In the genomic region with DNA sequence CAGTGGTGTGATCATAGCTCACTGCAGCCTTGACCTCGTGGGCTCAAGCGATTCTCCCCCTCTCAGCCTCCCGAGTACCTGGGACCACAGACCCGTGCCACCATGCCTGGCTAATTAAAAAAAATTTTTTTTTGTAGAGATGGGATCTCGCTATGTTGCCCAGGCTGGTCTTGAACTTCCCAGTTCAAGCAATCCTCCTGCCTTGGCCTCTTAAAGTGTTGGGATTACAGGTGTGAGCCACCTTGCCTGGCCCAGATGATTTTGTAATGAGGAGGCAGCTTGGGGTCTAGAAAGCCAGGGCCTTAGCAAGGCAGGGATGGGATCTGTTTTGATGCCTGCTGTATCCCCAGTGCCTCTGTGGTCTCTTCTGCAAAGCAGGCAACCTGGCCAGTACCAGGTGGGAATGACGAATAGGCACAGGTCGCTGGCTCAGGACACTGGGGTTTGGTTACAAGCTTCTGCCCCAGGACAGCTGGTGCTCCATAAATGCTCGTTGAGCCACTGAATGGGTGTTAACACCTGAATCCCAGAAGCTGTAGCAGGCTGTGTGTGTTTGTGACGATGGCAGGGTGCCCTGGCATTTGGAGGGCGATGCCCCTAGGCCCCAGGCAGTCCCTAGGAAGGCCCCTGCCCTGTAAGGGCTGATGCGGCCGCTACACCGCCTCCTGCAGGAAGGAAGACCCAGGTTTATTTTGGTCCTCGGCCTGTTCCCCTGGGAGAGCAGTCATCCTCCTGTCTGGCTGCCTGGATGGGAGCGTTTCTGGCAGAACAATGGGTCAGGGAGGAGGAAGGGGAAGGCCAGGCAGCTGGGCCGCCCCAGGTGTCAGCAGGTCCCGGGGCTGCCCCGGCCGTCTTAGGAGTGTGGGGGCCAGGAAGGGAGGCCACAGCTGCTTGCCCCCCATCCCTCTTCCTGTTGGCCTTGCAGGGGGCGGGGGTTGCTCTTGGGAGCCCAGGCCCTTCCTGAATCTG, we compare ENCODE assay signal across 12 cellular contexts. TPM values are rescaled to one million over a fixed set of nuclear protein-coding genes. Genes with fewer than 3 reads are reported as not detected.
A peak's percentile ranks its signal among the peaks of the same experiment; 100 is the strongest.
DNase-seq lines count a peak whose midpoint lies in the region; ATAC-seq and TF ChIP-seq lines count a peak whose summit lies in the region.
"Had no signal": no experiment of that assay in that cellular context is flagged by ENCODE, and none has a peak within 500 bp of the region (broad histone marks: within the 10 kb centered on the region; RNA-seq: fewer than 3 reads in every experiment).

No MANE protein-coding gene starts in this region.

- no peaks in the 10 kb centered on the region for H3K27me3 Mint-ChIP-seq in activated B cell treated with CpG ODN at 0.5 μM for 24 hours
- H3K27me3 Mint-ChIP-seq: activated CD4-positive, alpha-beta T cell treated with anti-CD3 and anti-CD28 coated beads, Interleukin-2, amount 10 ng/mL, durations not matched to agents 7 days and 5 days had no signal

- peaks cover 26% of the 10 kb centered on the region for H3K36me3 Mint-ChIP-seq in activated B cell treated with CpG ODN at 0.5 μM for 24 hours (ENCODE audit: low read depth)

- intact Hi-C loops in activated B cell treated with CpG ODN at 0.5 μM for 24 hours (cut with micrococcal nuclease) (no loop called here), cardiac septum (cut with DNase I) (no loop called here)

- CTCF ChIA-PET in GM10248 (lab: Yijun Ruan, JAX) = interaction anchor here (0.9 to 2.2 kb wide), 6 partner anchors 11 to 72 kb away, joined by 3 to 19 read pairs (median 4); no protein-coding TSS in a partner anchor
- CTCF ChIA-PET in activated B cell treated with CpG ODN at 0.5 μM for 24 hours (lab: Charles Lee) = interaction anchor here (1.7 kb wide), 1 partner anchor 11 kb away, joined by 8 read pairs; no protein-coding TSS in a partner anchor

- peak; percentile 38 for DNase-seq in GM10248 (ENCODE audit: extremely low spot score)
- DNase-seq in activated B cell treated with CpG ODN at 0.5 μM for 24 hours = no peak
- DNase-seq in cardiac septum (ENCODE audit: low spot score) = peak; percentile 87
- DNase-seq in pulmonary artery endothelial cell (ENCODE audit: low read depth, low spot score) = peak; percentile 82
- no peak for DNase-seq in SIG-M5 (lab: John Stamatoyannopoulos, UW)
- DNase-seq in CD1c-positive myeloid dendritic cell (ENCODE audit: extremely low spot score) = no peak
- no peak for DNase-seq in effector CD8-positive, alpha-beta T cell (lab: John Stamatoyannopoulos, UW)
- DNase-seq: activated CD4-positive, alpha-beta T cell treated with anti-CD3 and anti-CD28 coated beads, Interleukin-2, amount 10 ng/mL, durations not matched to agents 7 days and 5 days; anterior cingulate cortex; head of caudate nucleus; NCI-H1048 had no signal

- peaks cover 20% of the 10 kb centered on the region for H3K4me1 Mint-ChIP-seq in activated B cell treated with CpG ODN at 0.5 μM for 24 hours
- H3K4me1 Mint-ChIP-seq: activated CD4-positive, alpha-beta T cell treated with anti-CD3 and anti-CD28 coated beads, Interleukin-2, amount 10 ng/mL, durations not matched to agents 7 days and 5 days had no signal

- POLR2A ChIA-PET in GM10248 (lab: Yijun Ruan, JAX) = interaction anchor here (0.6 kb wide), 1 partner anchor 254 kb away, joined by 9 read pairs; no protein-coding TSS in a partner anchor
- POLR2A ChIA-PET in activated B cell treated with CpG ODN at 0.5 μM for 24 hours (lab: Charles Lee) = no interaction called here

- TF ChIP-seq CTCF in GM10248 (IDR thresholded peaks at IDR 0.05; ENCODE audit: control extremely low read depth, extremely low read depth, low read depth, missing control alignments) (peak; percentile 23), activated B cell treated with CpG ODN at 0.5 μM for 24 hours (IDR thresholded peaks at IDR 0.05) (no peak)

- H3K4me3 Mint-ChIP-seq in activated B cell treated with CpG ODN at 0.5 μM for 24 hours = no peak overlapping the region
- H3K4me3 Mint-ChIP-seq: activated CD4-positive, alpha-beta T cell treated with anti-CD3 and anti-CD28 coated beads, Interleukin-2, amount 10 ng/mL, durations not matched to agents 7 days and 5 days had no signal

- ATAC-seq in activated B cell treated with CpG ODN at 0.5 μM for 24 hours (ENCODE audit: low read depth) (peak; percentile 28), HG03108 (IDR thresholded peaks at IDR 0.05; ENCODE audit: unreplicated experiment) (no peak)

- H3K9me3 Mint-ChIP-seq in activated B cell treated with CpG ODN at 0.5 μM for 24 hours = no peaks in the 10 kb centered on the region
- H3K9me3 Mint-ChIP-seq: activated CD4-positive, alpha-beta T cell treated with anti-CD3 and anti-CD28 coated beads, Interleukin-2, amount 10 ng/mL, durations not matched to agents 7 days and 5 days had no signal

- peak overlapping the region; percentile 35 for H3K27ac Mint-ChIP-seq in activated B cell treated with CpG ODN at 0.5 μM for 24 hours
- H3K27ac Mint-ChIP-seq: activated CD4-positive, alpha-beta T cell treated with anti-CD3 and anti-CD28 coated beads, Interleukin-2, amount 10 ng/mL, durations not matched to agents 7 days and 5 days had no signal

RNA-seq across cellular contexts. Expression of gene TNFAIP8L1, which starts 8.6 kb away (rescaled TPM):
- total RNA-seq in activated B cell treated with CpG ODN at 0.5 μM for 24 hours (13.2 and 15.5 TPM in 2 replicates), cardiac septum (3.6 TPM), pulmonary artery endothelial cell (30.5 and 40.3 TPM in 2 replicates)

RNA-seq across cellular contexts. Expression of gene MYDGF, which starts 22.2 kb away (rescaled TPM):
- total RNA-seq in activated B cell treated with CpG ODN at 0.5 μM for 24 hours (30.9 and 31.6 TPM in 2 replicates), cardiac septum (37.1 TPM), pulmonary artery endothelial cell (242 and 256 TPM in 2 replicates)

Comparison
In these comparisons a context has a peak if more than half of its experiments do, and no peak if none do; other contexts are left out.
1. DNase-seq: peak in GM10248 (single experiment), cardiac septum (single experiment) and pulmonary artery endothelial cell (single experiment); none in activated B cell treated with CpG ODN at 0.5 μM for 24 hours (single experiment), SIG-M5 (single experiment), CD1c-positive myeloid dendritic cell (single experiment) and effector CD8-positive, alpha-beta T cell (single experiment).